15 cellular contexts compared by ENCODE assay signal in the genomic region with DNA sequence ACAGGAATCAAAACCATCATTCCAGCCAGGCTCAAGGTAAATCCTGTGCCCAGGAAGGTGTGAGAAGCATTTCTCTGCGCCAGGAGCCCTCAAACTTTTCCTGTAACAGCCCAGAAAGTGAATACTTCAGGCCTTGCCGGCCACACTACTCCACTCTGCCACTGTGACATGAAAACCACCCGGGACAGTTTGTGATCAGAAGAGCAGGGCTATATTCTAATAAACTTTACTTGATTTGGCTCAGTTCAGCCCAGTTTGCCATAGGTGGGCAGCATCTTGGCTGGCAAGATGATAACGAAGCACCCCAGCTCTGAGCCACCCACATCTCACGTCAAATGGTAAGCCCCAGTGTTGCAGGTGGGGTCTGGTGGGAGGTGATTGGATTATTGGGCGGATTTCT.
DNase-seq lines count a peak whose midpoint lies in the region; ATAC-seq and TF ChIP-seq lines count a peak whose summit lies in the region.
"Had no signal": no experiment of that assay in that cellular context is flagged by ENCODE, and none has a peak within 500 bp of the region (broad histone marks: within the 10 kb centered on the region; RNA-seq: fewer than 3 reads in every experiment).

No MANE protein-coding gene starts in this region.

- 95% methylated on average over 6 of the region's 6 CpGs for WGBS in heart right ventricle, 2 donors
- 80 to 93% (median 88%) methylated on average over 6 of the region's 6 CpGs for WGBS in spleen, 5 donors

- ATAC-seq in heart right ventricle (no peak), left ventricle myocardium superior (no peak)

- H3K4me3 ChIP-seq in heart right ventricle, result no peak overlapping the region
- H3K4me3 ChIP-seq in right atrium auricular region, result no peak overlapping the region
- H3K4me3 ChIP-seq in spleen, result no peak overlapping the region
- H3K4me3 ChIP-seq: GM23338 had no signal

- TF ChIP-seq CTCF in heart right ventricle (IDR thresholded peaks at IDR 0.05), result no peak
- no peak for TF ChIP-seq CTCF in right atrium auricular region (IDR thresholded peaks at IDR 0.05)
- no peak for TF ChIP-seq CTCF in spleen (IDR thresholded peaks at IDR 0.05 in 8 of 11, conservative IDR thresholded peaks at IDR 0.05 in 3 of 11)
- TF ChIP-seq CTCF in GM10266 (IDR thresholded peaks at IDR 0.05; ENCODE audit: control insufficient read depth, insufficient read depth, low read depth, missing control alignments), result no peak

- H3K4me1 ChIP-seq in heart right ventricle (peaks cover 0 to 34% (median 16%) of the 10 kb centered on the region in 9 donors), right atrium auricular region (peaks cover 0 to 49% of the 10 kb centered on the region in 2 donors), spleen (peaks cover 0 to 13% (median 1%) of the 10 kb centered on the region in 6 donors)

- DNase-seq in heart right ventricle (no peak), left ventricle myocardium superior (no peak), right atrium auricular region (ENCODE audit: low spot score) (no peak), posterior vena cava (ENCODE audit: low spot score) (peak; percentile 12), spleen (peak; percentile 16), globus pallidus (ENCODE audit: low spot score) (no peak), GM10266 (ENCODE audit: extremely low spot score) (no peak), GM03348 (ENCODE audit: low spot score) (no peak)
- DNase-seq: C1 segment of cervical spinal cord; Calu3; CD4-positive, alpha-beta T cell; DMS 273 treated with DMSO at 0.1 percent for 48 hours; DMS79; H7 had no signal

- H3K36me3 ChIP-seq in heart right ventricle (no peaks in the 10 kb centered on the region), right atrium auricular region (no peaks in the 10 kb centered on the region), spleen (no peaks in the 10 kb centered on the region)

- H3K27me3 ChIP-seq in heart right ventricle, result no peaks in the 10 kb centered on the region
- no peaks in the 10 kb centered on the region for H3K27me3 ChIP-seq in right atrium auricular region
- peaks cover 0 to 6% (median 0%) of the 10 kb centered on the region in 7 donors for H3K27me3 ChIP-seq in spleen (replicated peaks in 1 of 7)

- H3K27ac ChIP-seq in heart right ventricle, result peak overlapping the region in 9 of 10 donors; percentile 50 to 86 (median 71)
- H3K27ac ChIP-seq in right atrium auricular region, result peak overlapping the region; percentile 73 to 92
- no peak overlapping the region for H3K27ac ChIP-seq in spleen

- intact Hi-C loops in heart right ventricle (cut with DNase I) (loop anchor here in 6 of 10 donors (5.0 to 10.0 kb wide), 6 partner anchors 74 to 251 kb away; partner anchors contain the start of gene DLL1 (in 2 of the 6)), left ventricle myocardium superior (cut with micrococcal nuclease) (no loop called here), posterior vena cava (cut with DNase I) (loop anchor here in 1 of 2 donors (5.0 kb wide), 1 partner anchor 1999 kb away; no protein-coding TSS in a partner anchor), spleen (cut with DNase I; ENCODE audit: low total_unique reads) (no loop called here)

- peaks cover 0 to 2% (median 0%) of the 10 kb centered on the region in 11 donors for H3K9me3 ChIP-seq in heart right ventricle
- no peaks in the 10 kb centered on the region for H3K9me3 ChIP-seq in right atrium auricular region
- peaks cover 0 to 5% (median under 1%) of the 10 kb centered on the region in 8 donors for H3K9me3 ChIP-seq in spleen

- no peak for TF ChIP-seq POLR2A in spleen (IDR thresholded peaks at IDR 0.05)

Comparison
In these comparisons a context has a peak if more than half of its experiments do, and no peak if none do; other contexts are left out.
1. intact Hi-C loops: an anchor here in heart right ventricle (5.0 to 10.0 kb wide); none called in left ventricle myocardium superior and spleen.
2. DNase-seq: peak in posterior vena cava (single experiment) and spleen (single experiment); none in heart right ventricle (0 of 2), left ventricle myocardium superior (single experiment), right atrium auricular region (single experiment), globus pallidus (single experiment), GM10266 (single experiment) and GM03348 (single experiment).
3. H3K27ac ChIP-seq: peak in heart right ventricle (9 of 10) and right atrium auricular region (2 of 2); none in spleen (0 of 8).